ENCODE assay signal across 23 cellular contexts in the genomic region with DNA sequence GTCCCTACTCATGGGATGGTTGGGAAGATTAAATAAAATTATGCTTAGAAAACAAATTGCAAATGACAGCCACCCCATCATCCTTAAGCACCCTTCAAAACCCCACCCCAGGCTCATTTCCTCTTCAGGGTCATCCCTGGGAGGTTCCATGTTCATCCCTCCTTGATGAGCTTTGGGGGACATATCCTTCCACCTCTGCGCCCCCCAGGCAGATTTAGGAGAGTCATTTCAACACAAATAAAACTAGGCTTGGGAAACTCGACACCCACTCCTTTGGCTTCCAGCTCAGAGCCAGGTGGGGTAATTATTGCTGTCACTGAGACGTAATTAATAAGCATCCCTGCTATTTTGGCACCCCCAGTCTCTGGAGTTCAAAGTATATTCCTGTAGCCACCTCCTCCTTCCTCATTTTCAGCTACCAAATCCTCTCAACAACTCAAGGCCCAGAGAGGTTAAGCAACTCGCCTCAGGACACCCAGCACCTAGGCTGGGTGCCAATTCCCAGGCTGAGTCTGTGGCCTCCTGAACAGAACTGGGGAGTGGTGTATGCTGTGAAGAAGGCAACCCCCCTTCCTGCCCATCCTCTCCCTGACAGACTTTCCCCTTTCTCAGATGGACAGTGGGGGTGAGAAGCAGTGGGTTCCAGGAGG. TPM values are rescaled to one million over a fixed set of nuclear protein-coding genes. Genes with fewer than 3 reads are reported as not detected.
DNase-seq lines count a peak whose midpoint lies in the region; ATAC-seq and TF ChIP-seq lines count a peak whose summit lies in the region.
"Had no signal": no experiment of that assay in that cellular context is flagged by ENCODE, and none has a peak within 500 bp of the region (broad histone marks: within the 10 kb centered on the region; RNA-seq: fewer than 3 reads in every experiment).

No MANE protein-coding gene starts in this region.

- H3K9me2 ChIP-seq in hepatocyte (replicated peaks; ENCODE audit: insufficient read depth) = no peaks in the 10 kb centered on the region

- H3K36me3 Mint-ChIP-seq in activated CD4-positive, alpha-beta memory T cell treated with anti-CD3 and anti-CD28 coated beads for 36 hours = no peaks in the 10 kb centered on the region
- H3K36me3 Mint-ChIP-seq in activated CD4-positive, alpha-beta memory T cell treated with anti-CD3 and anti-CD28 coated beads, Interleukin-2, amount 10 ng/mL, durations not matched to agents 7 days and 5 days (ENCODE audit: low read depth) = no peaks in the 10 kb centered on the region
- no peaks in the 10 kb centered on the region for H3K36me3 Mint-ChIP-seq in stimulated activated naive B cell treated with anti-CD40 and anti-IgM and Interleukin-4, amounts not matched to agents 10 μg/mL and 1 μg/mL and 100 μg/mL, for 72 hours
- H3K36me3 Mint-ChIP-seq in natural killer cell treated with Interleukin-12 subunit alpha and Interleukin-12 subunit beta and Interleukin-15 and Interleukin-18, amount 100 ng/mL, for 72 hours = no peaks in the 10 kb centered on the region

- H3K27ac Mint-ChIP-seq in activated CD4-positive, alpha-beta memory T cell treated with anti-CD3 and anti-CD28 coated beads for 36 hours = peak overlapping the region; percentile 38
- H3K27ac Mint-ChIP-seq in activated CD4-positive, alpha-beta memory T cell treated with anti-CD3 and anti-CD28 coated beads, Interleukin-2, amount 10 ng/mL, durations not matched to agents 7 days and 5 days = no peak overlapping the region
- peak overlapping the region; percentile 38 for H3K27ac Mint-ChIP-seq in stimulated activated naive B cell treated with anti-CD40 and anti-IgM and Interleukin-4, amounts not matched to agents 10 μg/mL and 1 μg/mL and 100 μg/mL, for 72 hours
- no peak overlapping the region for H3K27ac Mint-ChIP-seq in natural killer cell treated with Interleukin-12 subunit alpha and Interleukin-12 subunit beta and Interleukin-15 and Interleukin-18, amount 100 ng/mL, for 72 hours
- H3K27ac Mint-ChIP-seq: activated CD4-positive, alpha-beta T cell treated with anti-CD3 and anti-CD28 coated beads for 36 hours; immature natural killer cell had no signal

- no peak overlapping the region for H3K4me3 Mint-ChIP-seq in activated CD4-positive, alpha-beta memory T cell treated with anti-CD3 and anti-CD28 coated beads for 36 hours
- H3K4me3 Mint-ChIP-seq in activated CD4-positive, alpha-beta memory T cell treated with anti-CD3 and anti-CD28 coated beads, Interleukin-2, amount 10 ng/mL, durations not matched to agents 7 days and 5 days = no peak overlapping the region
- H3K4me3 Mint-ChIP-seq in stimulated activated naive B cell treated with anti-CD40 and anti-IgM and Interleukin-4, amounts not matched to agents 10 μg/mL and 1 μg/mL and 100 μg/mL, for 72 hours = no peak overlapping the region
- no peak overlapping the region for H3K4me3 Mint-ChIP-seq in natural killer cell treated with Interleukin-12 subunit alpha and Interleukin-12 subunit beta and Interleukin-15 and Interleukin-18, amount 100 ng/mL, for 72 hours
- H3K4me3 Mint-ChIP-seq: activated CD4-positive, alpha-beta T cell treated with anti-CD3 and anti-CD28 coated beads for 36 hours; central memory CD8-positive, alpha-beta T cell; immature natural killer cell had no signal

- H3K4me1 Mint-ChIP-seq in activated CD4-positive, alpha-beta memory T cell treated with anti-CD3 and anti-CD28 coated beads for 36 hours (ENCODE audit: low read depth) = peaks cover 2% of the 10 kb centered on the region
- H3K4me1 Mint-ChIP-seq in activated CD4-positive, alpha-beta memory T cell treated with anti-CD3 and anti-CD28 coated beads, Interleukin-2, amount 10 ng/mL, durations not matched to agents 7 days and 5 days = peaks cover 17% of the 10 kb centered on the region
- H3K4me1 Mint-ChIP-seq in stimulated activated naive B cell treated with anti-CD40 and anti-IgM and Interleukin-4, amounts not matched to agents 10 μg/mL and 1 μg/mL and 100 μg/mL, for 72 hours = peaks cover 0 to 2% of the 10 kb centered on the region in 2 donors
- H3K4me1 Mint-ChIP-seq in natural killer cell treated with Interleukin-12 subunit alpha and Interleukin-12 subunit beta and Interleukin-15 and Interleukin-18, amount 100 ng/mL, for 72 hours (ENCODE audit: low read depth in 2 of 2) = peaks cover 5 to 6% of the 10 kb centered on the region in 2 donors
- H3K4me1 Mint-ChIP-seq: activated CD4-positive, alpha-beta T cell treated with anti-CD3 and anti-CD28 coated beads for 36 hours had no signal

- H3K36me3 ChIP-seq in Peyer's patch (no peaks in the 10 kb centered on the region), hepatocyte (replicated peaks; ENCODE audit: insufficient read depth, low read depth) (no peaks in the 10 kb centered on the region)
- H3K36me3 ChIP-seq: BLaER1 treated with 17β-estradiol and CSF1 and Interleukin-3, amounts not matched to agents 10 nM and 100 nM; ovary had no signal

- H3K4me2 ChIP-seq in hepatocyte = peak overlapping the region; percentile 70
- H3K4me2 ChIP-seq: BLaER1 treated with 17β-estradiol and CSF1 and Interleukin-3, amounts not matched to agents 10 nM and 100 nM had no signal

- H3K79me2 ChIP-seq in hepatocyte = peaks cover 11% of the 10 kb centered on the region

- DNase-seq in activated CD4-positive, alpha-beta memory T cell treated with anti-CD3 and anti-CD28 coated beads for 36 hours = no peak
- DNase-seq in activated CD4-positive, alpha-beta memory T cell treated with anti-CD3 and anti-CD28 coated beads, Interleukin-2, amount 10 ng/mL, durations not matched to agents 7 days and 5 days = no peak
- DNase-seq in Peyer's patch (no peak), hepatocyte (ENCODE audit: low spot score) (no peak), NCI-H1092 (lab: John Stamatoyannopoulos, UW) (no peak), OCI-M2 (lab: John Stamatoyannopoulos, UW; ENCODE audit: unreplicated experiment) (no peak)
- DNase-seq in stimulated activated naive B cell treated with anti-CD40 and anti-IgM and Interleukin-4, amounts not matched to agents 10 μg/mL and 1 μg/mL and 100 μg/mL, for 72 hours = no peak
- no peak for DNase-seq in natural killer cell treated with Interleukin-12 subunit alpha and Interleukin-12 subunit beta and Interleukin-15 and Interleukin-18, amount 100 ng/mL, for 72 hours (ENCODE audit: low spot score)
- DNase-seq: activated CD4-positive, alpha-beta T cell treated with anti-CD3 and anti-CD28 coated beads for 36 hours; activated CD8-positive, alpha-beta memory T cell treated with anti-CD3 and anti-CD28 coated beads, Interleukin-2, amount 50 U/mL, for 4 hours; activated gamma-delta T cell; amygdala; effector CD4-positive, alpha-beta T cell; head of caudate nucleus; immature natural killer cell; NK-92 treated with Interleukin-12 subunit alpha and Interleukin-12 subunit beta, amount 100 ng/mL, for 24 hours; ovary; SW 1271 had no signal

- H2AFZ ChIP-seq in hepatocyte = no peak overlapping the region

- H3K9me3 ChIP-seq in Peyer's patch (no peaks in the 10 kb centered on the region), hepatocyte (ENCODE audit: low read depth) (no peaks in the 10 kb centered on the region)
- H3K9me3 ChIP-seq: BLaER1 treated with 17β-estradiol and CSF1 and Interleukin-3, amounts not matched to agents 10 nM and 100 nM; ovary had no signal

- H3K4me1 ChIP-seq in Peyer's patch = peaks cover 0 to 42% (median 4%) of the 10 kb centered on the region in 4 donors
- H3K4me1 ChIP-seq in hepatocyte (ENCODE audit: insufficient read depth) = peaks cover 39% of the 10 kb centered on the region
- H3K4me1 ChIP-seq: BLaER1 treated with 17β-estradiol and CSF1 and Interleukin-3, amounts not matched to agents 10 nM and 100 nM had no signal

- TF ChIP-seq CTCF in Peyer's patch (IDR thresholded peaks at IDR 0.05) = no peak
- TF ChIP-seq CTCF in hepatocyte (IDR thresholded peaks at IDR 0.05; ENCODE audit: poor library complexity) = no peak

- CTCF ChIA-PET in activated CD4-positive, alpha-beta memory T cell treated with anti-CD3 and anti-CD28 coated beads for 36 hours (lab: Charles Lee) = interaction anchor here (1.8 kb wide), 1 partner anchor 64 kb away, joined by 5 read pairs; no protein-coding TSS in a partner anchor
- CTCF ChIA-PET in activated CD4-positive, alpha-beta memory T cell treated with anti-CD3 and anti-CD28 coated beads, Interleukin-2, amount 10 ng/mL, durations not matched to agents 7 days and 5 days (lab: Charles Lee) = interaction anchor here (0.6 kb wide), 1 partner anchor 202 kb away, joined by 4 read pairs; no protein-coding TSS in a partner anchor

- TF ChIP-seq POLR2A in Peyer's patch (IDR thresholded peaks at IDR 0.05) = no peak

- intact Hi-C loops in activated CD4-positive, alpha-beta memory T cell treated with anti-CD3 and anti-CD28 coated beads for 36 hours (cut with micrococcal nuclease) = no loop called here

- H3K27me3 Mint-ChIP-seq in activated CD4-positive, alpha-beta memory T cell treated with anti-CD3 and anti-CD28 coated beads for 36 hours = no peaks in the 10 kb centered on the region
- H3K27me3 Mint-ChIP-seq in activated CD4-positive, alpha-beta memory T cell treated with anti-CD3 and anti-CD28 coated beads, Interleukin-2, amount 10 ng/mL, durations not matched to agents 7 days and 5 days = peaks cover 4% of the 10 kb centered on the region
- H3K27me3 Mint-ChIP-seq in stimulated activated naive B cell treated with anti-CD40 and anti-IgM and Interleukin-4, amounts not matched to agents 10 μg/mL and 1 μg/mL and 100 μg/mL, for 72 hours = peaks cover 8 to 12% of the 10 kb centered on the region in 2 donors
- H3K27me3 Mint-ChIP-seq in natural killer cell treated with Interleukin-12 subunit alpha and Interleukin-12 subunit beta and Interleukin-15 and Interleukin-18, amount 100 ng/mL, for 72 hours = peaks cover 8 to 18% of the 10 kb centered on the region in 2 donors
- H3K27me3 Mint-ChIP-seq: activated CD4-positive, alpha-beta T cell treated with anti-CD3 and anti-CD28 coated beads for 36 hours; central memory CD8-positive, alpha-beta T cell had no signal

- no peak for ATAC-seq in stimulated activated naive B cell treated with anti-CD40 and anti-IgM and Interleukin-4, amounts not matched to agents 10 μg/mL and 1 μg/mL and 100 μg/mL, for 72 hours (replicated peaks)
- ATAC-seq in natural killer cell treated with Interleukin-12 subunit alpha and Interleukin-12 subunit beta and Interleukin-15 and Interleukin-18, amount 100 ng/mL, for 72 hours = no peak
- ATAC-seq: activated CD4-positive, alpha-beta T cell treated with anti-CD3 and anti-CD28 coated beads for 36 hours; Right ventricle myocardium inferior had no signal

- H3K27me3 ChIP-seq in Peyer's patch (no peaks in the 10 kb centered on the region), hepatocyte (no peaks in the 10 kb centered on the region)
- H3K27me3 ChIP-seq: ovary had no signal

- no peaks in the 10 kb centered on the region for H3K9me3 Mint-ChIP-seq in activated CD4-positive, alpha-beta memory T cell treated with anti-CD3 and anti-CD28 coated beads for 36 hours
- H3K9me3 Mint-ChIP-seq in activated CD4-positive, alpha-beta memory T cell treated with anti-CD3 and anti-CD28 coated beads, Interleukin-2, amount 10 ng/mL, durations not matched to agents 7 days and 5 days = no peaks in the 10 kb centered on the region
- no peaks in the 10 kb centered on the region for H3K9me3 Mint-ChIP-seq in stimulated activated naive B cell treated with anti-CD40 and anti-IgM and Interleukin-4, amounts not matched to agents 10 μg/mL and 1 μg/mL and 100 μg/mL, for 72 hours
- H3K9me3 Mint-ChIP-seq in natural killer cell treated with Interleukin-12 subunit alpha and Interleukin-12 subunit beta and Interleukin-15 and Interleukin-18, amount 100 ng/mL, for 72 hours = no peaks in the 10 kb centered on the region
- H3K9me3 Mint-ChIP-seq: central memory CD8-positive, alpha-beta T cell; immature natural killer cell had no signal

- WGBS in hepatocyte (ENCODE audit: low lambda C conversion rate, missing lambda C conversion rate) = 79% methylated on average over 4 of the region's 4 CpGs

- H3K27ac ChIP-seq in Peyer's patch (peak overlapping the region in 3 of 4 donors; percentile 59 to 80 (median 79)), hepatocyte (peak overlapping the region; percentile 100)
- H3K27ac ChIP-seq: BLaER1 treated with 17β-estradiol and CSF1 and Interleukin-3, amounts not matched to agents 10 nM and 100 nM; ovary had no signal

- no peaks in the 10 kb centered on the region for H4K20me1 ChIP-seq in hepatocyte (ENCODE audit: insufficient read depth, poor library complexity, severe bottlenecking)
- H4K20me1 ChIP-seq: BLaER1 treated with 17β-estradiol and CSF1 and Interleukin-3, amounts not matched to agents 10 nM and 100 nM had no signal

- POLR2A ChIA-PET in activated CD4-positive, alpha-beta memory T cell treated with anti-CD3 and anti-CD28 coated beads for 36 hours (lab: Charles Lee) = no interaction called here
- POLR2A ChIA-PET in activated CD4-positive, alpha-beta memory T cell treated with anti-CD3 and anti-CD28 coated beads, Interleukin-2, amount 10 ng/mL, durations not matched to agents 7 days and 5 days (lab: Charles Lee) = interaction anchor here (0.9 kb wide), 1 partner anchor 25 kb away, joined by 3 read pairs; no protein-coding TSS in a partner anchor

- H3K4me3 ChIP-seq in Peyer's patch (peak overlapping the region in 2 of 4 donors; percentile 36 to 39), hepatocyte (no peak overlapping the region)
- H3K4me3 ChIP-seq: BLaER1 treated with 17β-estradiol and CSF1 and Interleukin-3, amounts not matched to agents 10 nM and 100 nM; ovary had no signal

RNA-seq across cellular contexts. Expression of gene CRYBG2, which starts 0.6 kb away (rescaled TPM):
- 1 to 10 TPM; 1.3 to 1.6 TPM for total RNA-seq in activated CD4-positive, alpha-beta memory T cell treated with anti-CD3 and anti-CD28 coated beads for 36 hours
- total RNA-seq in activated CD4-positive, alpha-beta memory T cell treated with anti-CD3 and anti-CD28 coated beads, Interleukin-2, amount 10 ng/mL, durations not matched to agents 7 days and 5 days = 1 to 10 TPM; 1.9 to 4.3 TPM
- total RNA-seq in Peyer's patch = 10 to 100 TPM in 3 of 4 donors, not detected in 1; 42.0 to 51.9 (median 51.8) TPM
- 7.1 and 15.6 TPM in 2 replicates for total RNA-seq in hepatocyte
- polyA plus RNA-seq in hepatocyte = 20.1 and 21.6 TPM in 2 replicates
- total RNA-seq in natural killer cell treated with Interleukin-12 subunit alpha and Interleukin-12 subunit beta and Interleukin-15 and Interleukin-18, amount 100 ng/mL, for 72 hours = under 1 TPM in 1 of 2 donors, not detected in 1; 0.95 TPM
- total RNA-seq: Right ventricle myocardium inferior, sciatic nerve had no signal

RNA-seq across cellular contexts. Expression of gene ZNF683, which starts 19.2 kb away (rescaled TPM):
- not detected for total RNA-seq in activated CD4-positive, alpha-beta memory T cell treated with anti-CD3 and anti-CD28 coated beads for 36 hours
- total RNA-seq in activated CD4-positive, alpha-beta memory T cell treated with anti-CD3 and anti-CD28 coated beads, Interleukin-2, amount 10 ng/mL, durations not matched to agents 7 days and 5 days = under 1 TPM in 1 of 2 experiments, not detected in 1; 0.18 TPM
- total RNA-seq in Peyer's patch = not detected
- not detected in 2 replicates for total RNA-seq in hepatocyte
- polyA plus RNA-seq in hepatocyte = not detected in 2 replicates
- total RNA-seq in natural killer cell treated with Interleukin-12 subunit alpha and Interleukin-12 subunit beta and Interleukin-15 and Interleukin-18, amount 100 ng/mL, for 72 hours = not detected
- total RNA-seq: activated CD4-positive, alpha-beta T cell treated with anti-CD3 and anti-CD28 coated beads for 36 hours had no signal

RNA-seq across cellular contexts. Expression of gene CD52, which starts 35.6 kb away (rescaled TPM):
- 100 to 1,000 TPM; 261 to 291 TPM for total RNA-seq in activated CD4-positive, alpha-beta memory T cell treated with anti-CD3 and anti-CD28 coated beads for 36 hours
- 1,000 to 10,000 TPM; 1,572 to 1,591 TPM for total RNA-seq in activated CD4-positive, alpha-beta memory T cell treated with anti-CD3 and anti-CD28 coated beads, Interleukin-2, amount 10 ng/mL, durations not matched to agents 7 days and 5 days
- total RNA-seq in Peyer's patch (100 to 1,000 TPM in 1 of 4 donors, 10 to 100 TPM in 1, 1 to 10 TPM in 2; 4.7 to 135 (median 13.6) TPM), hepatocyte (1.2 and 8.1 TPM in 2 replicates)
- 3.9 and 12.9 TPM in 2 replicates for polyA plus RNA-seq in hepatocyte
- 10 to 100 TPM in 1 of 2 donors, 1 to 10 TPM in 1; 8.1 to 17.2 TPM for total RNA-seq in natural killer cell treated with Interleukin-12 subunit alpha and Interleukin-12 subunit beta and Interleukin-15 and Interleukin-18, amount 100 ng/mL, for 72 hours

RNA-seq across cellular contexts. Expression of gene UBXN11, which starts 46.9 kb away (rescaled TPM):
- total RNA-seq in activated CD4-positive, alpha-beta memory T cell treated with anti-CD3 and anti-CD28 coated beads for 36 hours = 10 to 100 TPM; 24.5 to 26.1 TPM
- 10 to 100 TPM; 46.9 to 49.9 TPM for total RNA-seq in activated CD4-positive, alpha-beta memory T cell treated with anti-CD3 and anti-CD28 coated beads, Interleukin-2, amount 10 ng/mL, durations not matched to agents 7 days and 5 days
- total RNA-seq in Peyer's patch = 10 to 100 TPM in 3 of 4 donors, 1 to 10 TPM in 1; 3.9 to 68.5 (median 18.2) TPM
- total RNA-seq in hepatocyte = 3.1 and 6.9 TPM in 2 replicates
- polyA plus RNA-seq in hepatocyte = 17.1 and 34.0 TPM in 2 replicates
- 10 to 100 TPM in 1 of 2 donors, 1 to 10 TPM in 1; 9.9 to 24.8 TPM for total RNA-seq in natural killer cell treated with Interleukin-12 subunit alpha and Interleukin-12 subunit beta and Interleukin-15 and Interleukin-18, amount 100 ng/mL, for 72 hours

RNA-seq across cellular contexts. Expression of gene LIN28A, which starts 57.3 kb away (rescaled TPM):
- total RNA-seq in activated CD4-positive, alpha-beta memory T cell treated with anti-CD3 and anti-CD28 coated beads for 36 hours = not detected
- not detected for total RNA-seq in activated CD4-positive, alpha-beta memory T cell treated with anti-CD3 and anti-CD28 coated beads, Interleukin-2, amount 10 ng/mL, durations not matched to agents 7 days and 5 days
- not detected for total RNA-seq in Peyer's patch
- total RNA-seq in hepatocyte = 0.43 and 0.64 TPM in 2 replicates
- polyA plus RNA-seq in hepatocyte = 0.13 and 0.23 TPM in 2 replicates
- total RNA-seq in natural killer cell treated with Interleukin-12 subunit alpha and Interleukin-12 subunit beta and Interleukin-15 and Interleukin-18, amount 100 ng/mL, for 72 hours = not detected
- total RNA-seq: activated CD4-positive, alpha-beta T cell treated with anti-CD3 and anti-CD28 coated beads for 36 hours; liver; Right ventricle myocardium inferior; sciatic nerve had no signal
- polyA plus RNA-seq: immature natural killer cell, liver, ovary had no signal

Comparison
In these comparisons a context has a peak if more than half of its experiments do, and no peak if none do; other contexts are left out.
1. H3K27ac Mint-ChIP-seq: peak in activated CD4-positive, alpha-beta memory T cell treated with anti-CD3 and anti-CD28 coated beads for 36 hours (single experiment) and stimulated activated naive B cell treated with anti-CD40 and anti-IgM and Interleukin-4, amounts not matched to agents 10 μg/mL and 1 μg/mL and 100 μg/mL, for 72 hours (single experiment); none in activated CD4-positive, alpha-beta memory T cell treated with anti-CD3 and anti-CD28 coated beads, Interleukin-2, amount 10 ng/mL, durations not matched to agents 7 days and 5 days (single experiment) and natural killer cell treated with Interleukin-12 subunit alpha and Interleukin-12 subunit beta and Interleukin-15 and Interleukin-18, amount 100 ng/mL, for 72 hours (0 of 2).
2. RNA of gene CD52, which starts 35.6 kb away (total RNA-seq): 1,572 to 1,591 TPM in activated CD4-positive, alpha-beta memory T cell treated with anti-CD3 and anti-CD28 coated beads, Interleukin-2, amount 10 ng/mL, durations not matched to agents 7 days and 5 days; 261 to 291 TPM in activated CD4-positive, alpha-beta memory T cell treated with anti-CD3 and anti-CD28 coated beads for 36 hours, 4.7 to 135 TPM in Peyer's patch, 8.1 to 17.2 TPM in natural killer cell treated with Interleukin-12 subunit alpha and Interleukin-12 subunit beta and Interleukin-15 and Interleukin-18, amount 100 ng/mL, for 72 hours and 1.2 to 8.1 TPM in hepatocyte; every median in the first group is over 4 times any median in the second.